8 cellular contexts compared by ENCODE assay signal in genomic region chr19:41308450-41309224, GRCh38. TPM values are rescaled to one million over a fixed set of nuclear protein-coding genes. Genes with fewer than 3 reads are reported as not detected.
DNase-seq lines count a peak whose midpoint lies in the region; ATAC-seq lines count a peak whose summit lies in the region.

No MANE protein-coding gene starts in this region.

- ATAC-seq in HG03442 (IDR thresholded peaks at IDR 0.05; ENCODE audit: unreplicated experiment) (peak; percentile 34), GM21390 (IDR thresholded peaks at IDR 0.05; ENCODE audit: unreplicated experiment) (no peak)

- peak; percentile 52 for DNase-seq in DMS79 treated with DMSO at 0.1 percent for 48 hours (lab: John Stamatoyannopoulos, UW)
- DNase-seq in NCI-H82 (lab: John Stamatoyannopoulos, UW) = peak; percentile 94
- peak; percentile 98 for DNase-seq in activated CD4-positive, alpha-beta T cell treated with anti-CD3 and anti-CD28 coated beads, Interleukin-2, amount 50 U/mL, for 48 hours
- DNase-seq in ecto neural progenitor cell (ENCODE audit: low spot score) = peak; percentile 95
- DNase-seq in lung microvascular endothelial cell (ENCODE audit: low read depth in 2 of 2) = peak; percentile 90
- DNase-seq in stimulated activated CD4-positive, alpha-beta T cell treated with anti-CD3 and anti-CD28 coated beads, TNF-alpha, amount 100 ng/mL, for 4 hours (ENCODE audit: low read depth in 3 of 3) = peak; percentile 84 to 94 (median 91)

RNA-seq across cellular contexts. Expression of gene CCDC97, which starts 1.3 kb away (rescaled TPM):
- 4.4 and 8.7 TPM in 2 replicates for total RNA-seq in lung microvascular endothelial cell

RNA-seq across cellular contexts. Expression of gene HNRNPUL1, which starts 44.5 kb away (rescaled TPM):
- 42.1 and 53.0 TPM in 2 replicates for total RNA-seq in lung microvascular endothelial cell

RNA-seq across cellular contexts. Expression of gene TGFB1, which starts 45.1 kb away (rescaled TPM):
- 17.4 and 19.6 TPM in 2 replicates for total RNA-seq in lung microvascular endothelial cell

RNA-seq across cellular contexts. Expression of gene B9D2, which starts 55.3 kb away (rescaled TPM):
- 6.3 and 6.9 TPM in 2 replicates for total RNA-seq in lung microvascular endothelial cell
